Comparison of ENCODE assay signal across 9 cellular contexts in the genomic region with DNA sequence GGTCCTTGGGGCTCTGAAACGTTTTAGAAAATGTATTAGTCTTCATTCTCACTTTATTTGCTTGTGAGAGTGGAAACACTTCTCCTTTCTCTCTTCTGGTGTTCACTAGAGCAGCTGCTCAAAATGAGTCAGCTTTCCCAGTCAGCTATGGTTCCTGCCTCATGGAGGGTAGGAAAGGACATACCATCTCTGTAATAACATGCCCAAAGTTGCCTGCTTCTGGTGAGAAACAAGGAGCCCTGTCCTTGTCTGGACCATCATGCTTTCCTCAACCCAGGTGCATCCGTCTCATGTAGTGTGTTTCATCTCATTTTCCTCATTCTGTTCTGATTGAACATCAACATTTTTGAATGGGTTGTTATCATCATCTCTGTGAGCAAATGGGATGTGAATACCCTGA. TPM values are rescaled to one million over a fixed set of nuclear protein-coding genes. Genes with fewer than 3 reads are reported as not detected.
DNase-seq lines count a peak whose midpoint lies in the region; ATAC-seq, FAIRE-seq and TF ChIP-seq lines count a peak whose summit lies in the region.
"Had no signal": no experiment of that assay in that cellular context is flagged by ENCODE, and none has a peak within 500 bp of the region (broad histone marks: within the 10 kb centered on the region; RNA-seq: fewer than 3 reads in every experiment).

No MANE protein-coding gene starts in this region.

- peak; percentile 55 for DNase-seq in fibroblast of villous mesenchyme (ENCODE audit: low read depth)
- DNase-seq in sciatic nerve (ENCODE audit: low spot score) = no peak
- no peak for DNase-seq in progenitor cell of endocrine pancreas (ENCODE audit: low spot score, unreplicated experiment)
- no peak for DNase-seq in activated T-cell treated with anti-CD3 and anti-CD28 coated beads, Interleukin-2, amount 50 U/mL, for 4 hours
- no peak for DNase-seq in frontal cortex (ENCODE audit: low spot score in 2 of 2)
- DNase-seq: activated gamma-delta T cell had no signal

- peak overlapping the region; percentile 15 for H3K4me2 ChIP-seq in Loucy (ENCODE audit: low read depth, low read length, poor library complexity, severe bottlenecking)

- H3K36me3 Mint-ChIP-seq in progenitor cell of endocrine pancreas (ENCODE audit: insufficient read depth) = no peaks in the 10 kb centered on the region
- H3K36me3 Mint-ChIP-seq in activated T-cell treated with anti-CD3 and anti-CD28 coated beads, Interleukin-2, amount 50 U/mL, for 4 hours (ENCODE audit: insufficient read depth) = no peaks in the 10 kb centered on the region

- FAIRE-seq in frontal cortex (lab: Jason Lieb, UNC) = no peak

- no peaks in the 10 kb centered on the region for H3K27me3 Mint-ChIP-seq in progenitor cell of endocrine pancreas
- H3K27me3 Mint-ChIP-seq in activated T-cell treated with anti-CD3 and anti-CD28 coated beads, Interleukin-2, amount 50 U/mL, for 4 hours (ENCODE audit: low read depth) = no peaks in the 10 kb centered on the region

- intact Hi-C loops in sciatic nerve (cut with DNase I) = no loop called here

- H3K27me3 ChIP-seq in Loucy (ENCODE audit: insufficient read depth, low read length, poor library complexity, severe bottlenecking) = no peaks in the 10 kb centered on the region

- no peak overlapping the region for H3K4me3 Mint-ChIP-seq in progenitor cell of endocrine pancreas (ENCODE audit: low read depth)
- H3K4me3 Mint-ChIP-seq in activated T-cell treated with anti-CD3 and anti-CD28 coated beads, Interleukin-2, amount 50 U/mL, for 4 hours = no peak overlapping the region

- ATAC-seq in GM18499 (IDR thresholded peaks at IDR 0.05; ENCODE audit: insufficient read depth, unreplicated experiment) (peak; percentile 43), GM21825 (IDR thresholded peaks at IDR 0.05; ENCODE audit: unreplicated experiment) (peak; percentile 76), sciatic nerve (no peak)
- no peak for ATAC-seq in activated T-cell treated with anti-CD3 and anti-CD28 coated beads, Interleukin-2, amount 50 U/mL, for 4 hours

- no peaks in the 10 kb centered on the region for H3K36me3 ChIP-seq in Loucy (ENCODE audit: insufficient read depth, low read length)

- H2AFZ ChIP-seq in Loucy (ENCODE audit: low read length) = peak overlapping the region; percentile 33

- H3K9me2 ChIP-seq in Loucy (replicated peaks; ENCODE audit: low read depth, low read length) = no peaks in the 10 kb centered on the region

- no peaks in the 10 kb centered on the region for H3K4me1 Mint-ChIP-seq in progenitor cell of endocrine pancreas (ENCODE audit: low read depth)
- peaks cover 2% of the 10 kb centered on the region for H3K4me1 Mint-ChIP-seq in activated T-cell treated with anti-CD3 and anti-CD28 coated beads, Interleukin-2, amount 50 U/mL, for 4 hours (ENCODE audit: low read depth)

- no peaks in the 10 kb centered on the region for H4K20me1 ChIP-seq in Loucy (ENCODE audit: insufficient read depth, low read length, poor library complexity, severe bottlenecking)

- TF ChIP-seq CTCF in Loucy (conservative IDR thresholded peaks at IDR 0.05; ENCODE audit: low read length) = no peak
- TF ChIP-seq CTCF in fibroblast of villous mesenchyme (IDR thresholded peaks at IDR 0.05; ENCODE audit: insufficient read depth, low read depth, low read length) = no peak
- no peak for TF ChIP-seq CTCF in progenitor cell of endocrine pancreas (IDR thresholded peaks at IDR 0.05; ENCODE audit: unreplicated experiment)

- no peak overlapping the region for H3K27ac Mint-ChIP-seq in progenitor cell of endocrine pancreas

- H3F3A ChIP-seq in Loucy (ENCODE audit: low read depth) = no peaks in the 10 kb centered on the region

- no peaks in the 10 kb centered on the region for H3K9me3 Mint-ChIP-seq in progenitor cell of endocrine pancreas (ENCODE audit: low read depth)
- peaks cover 10% of the 10 kb centered on the region for H3K9me3 Mint-ChIP-seq in activated T-cell treated with anti-CD3 and anti-CD28 coated beads, Interleukin-2, amount 50 U/mL, for 4 hours

- H3K9ac ChIP-seq in Loucy (ENCODE audit: low read depth, low read length, poor library complexity, severe bottlenecking) = no peak overlapping the region

- H3K4me3 ChIP-seq in Loucy (ENCODE audit: low read length, poor library complexity, severe bottlenecking) (no peak overlapping the region), fibroblast of villous mesenchyme (ENCODE audit: low read depth, low read length) (no peak overlapping the region)

- H3K9me3 ChIP-seq in Loucy (ENCODE audit: insufficient read depth, low read depth, low read length) = no peaks in the 10 kb centered on the region

- peaks cover 36% of the 10 kb centered on the region for H3K4me1 ChIP-seq in Loucy (ENCODE audit: insufficient read depth, low read length, poor library complexity, severe bottlenecking)

- H3K79me2 ChIP-seq in Loucy (ENCODE audit: insufficient read depth, low read length) = no peaks in the 10 kb centered on the region

RNA-seq across cellular contexts. Expression of gene TINAG, which starts 17.1 kb away (rescaled TPM):
- total RNA-seq in fibroblast of villous mesenchyme = not detected in 2 replicates
- total RNA-seq in sciatic nerve = 0.31 TPM
- total RNA-seq in progenitor cell of endocrine pancreas = not detected in 2 replicates
- not detected for total RNA-seq in activated T-cell treated with anti-CD3 and anti-CD28 coated beads, Interleukin-2, amount 50 U/mL, for 4 hours
- total RNA-seq in frontal cortex = 0.41 TPM

Comparison
In these comparisons a context has a peak if more than half of its experiments do, and no peak if none do; other contexts are left out.
1. ATAC-seq: peak in GM18499 (single experiment) and GM21825 (single experiment); none in sciatic nerve (single experiment) and activated T-cell treated with anti-CD3 and anti-CD28 coated beads, Interleukin-2, amount 50 U/mL, for 4 hours (0 of 2).